8 cellular contexts compared by ENCODE assay signal in genomic region chr12:123271182-123271491, GRCh38. TPM values are rescaled to one million over a fixed set of nuclear protein-coding genes. Genes with fewer than 3 reads are reported as not detected.
DNase-seq lines count a peak whose midpoint lies in the region; ATAC-seq and TF ChIP-seq lines count a peak whose summit lies in the region.

No MANE protein-coding gene starts in this region.

- peaks cover 28% of the 10 kb centered on the region for H3K4me1 Mint-ChIP-seq in HFFc6 (ENCODE audit: low read depth)

- H3K27ac Mint-ChIP-seq in HFFc6, result no peak overlapping the region

- ATAC-seq in activated CD4-positive, CD25-positive, alpha-beta regulatory T cell treated with anti-CD3 and anti-CD28 coated beads, Interleukin-2, amount 50 U/mL, for 24 hours, result peak; percentile 80 to 84
- ATAC-seq in left colon, result peak; percentile 77

- H3K9me3 Mint-ChIP-seq in HFFc6, result no peaks in the 10 kb centered on the region

- H3K4me3 Mint-ChIP-seq in HFFc6, result no peak overlapping the region

- TF ChIP-seq CTCF in GM12873 (IDR thresholded peaks at IDR 0.05; ENCODE audit: insufficient read depth, low read depth, low read length, missing control alignments) (peak; percentile 51), HFFc6 (IDR thresholded peaks at IDR 0.05) (peak; percentile 59)

- DNase-seq in HFFc6 (peak; percentile 49), NCI-H146 (lab: John Stamatoyannopoulos, UW) (peak; percentile 53), left colon (peak; percentile 66 to 82), cortex of kidney (lab: John Stamatoyannopoulos, UW) (no peak)
- peak; percentile 69 for DNase-seq in central memory CD4-positive, alpha-beta T cell
- peak; percentile 70 to 74 for DNase-seq in stimulated activated CD4-positive, alpha-beta T cell treated with anti-CD3 and anti-CD28 coated beads, Interleukin-2, amount 100 ng/mL, for 48 hours

- intact Hi-C loops in left colon (cut with DNase I, micrococcal nuclease), result no loop called here

- no peaks in the 10 kb centered on the region for H3K36me3 Mint-ChIP-seq in HFFc6 (ENCODE audit: low read depth)

- H3K27me3 Mint-ChIP-seq in HFFc6 (ENCODE audit: insufficient read depth), result peaks cover 5% of the 10 kb centered on the region; the same call in 1 of the 2 replicates

RNA-seq across cellular contexts. Expression of gene CDK2AP1, which starts 0.5 kb away (rescaled TPM):
- total RNA-seq in HFFc6 (2021; fragmentation: NEBNext Ultra II Directional; extraction: Animal tissue kit (Norgen Biotek cat#: 25700)), result 100 to 1,000 TPM; 325 to 389 (median 363) TPM
- total RNA-seq in left colon, result 10 to 100 TPM; 60.5 to 61.3 TPM

RNA-seq across cellular contexts. Expression of gene MTRFR, which starts 37.9 kb away (rescaled TPM):
- total RNA-seq in HFFc6 (2021; fragmentation: NEBNext Ultra II Directional; extraction: Animal tissue kit (Norgen Biotek cat#: 25700)), result 1 to 10 TPM; 7.8 to 9.1 (median 8.8) TPM
- 1 to 10 TPM; 9.2 to 9.6 TPM for total RNA-seq in left colon

RNA-seq across cellular contexts. Expression of gene MPHOSPH9, which starts 38.2 kb away (rescaled TPM):
- 10 to 100 TPM; 20.7 to 28.6 (median 24.4) TPM for total RNA-seq in HFFc6 (2021; fragmentation: NEBNext Ultra II Directional; extraction: Animal tissue kit (Norgen Biotek cat#: 25700))
- total RNA-seq in left colon, result 10 to 100 TPM; 12.3 to 19.8 TPM

Comparison
In these comparisons a context has a peak if more than half of its experiments do, and no peak if none do; other contexts are left out.
1. RNA of gene CDK2AP1, which starts 0.5 kb away (total RNA-seq): 325 to 389 TPM in HFFc6; 60.5 to 61.3 TPM in left colon; every median in the first group is over 4 times any median in the second.